ENCODE assay signal across 8 cellular contexts in the genomic region with DNA sequence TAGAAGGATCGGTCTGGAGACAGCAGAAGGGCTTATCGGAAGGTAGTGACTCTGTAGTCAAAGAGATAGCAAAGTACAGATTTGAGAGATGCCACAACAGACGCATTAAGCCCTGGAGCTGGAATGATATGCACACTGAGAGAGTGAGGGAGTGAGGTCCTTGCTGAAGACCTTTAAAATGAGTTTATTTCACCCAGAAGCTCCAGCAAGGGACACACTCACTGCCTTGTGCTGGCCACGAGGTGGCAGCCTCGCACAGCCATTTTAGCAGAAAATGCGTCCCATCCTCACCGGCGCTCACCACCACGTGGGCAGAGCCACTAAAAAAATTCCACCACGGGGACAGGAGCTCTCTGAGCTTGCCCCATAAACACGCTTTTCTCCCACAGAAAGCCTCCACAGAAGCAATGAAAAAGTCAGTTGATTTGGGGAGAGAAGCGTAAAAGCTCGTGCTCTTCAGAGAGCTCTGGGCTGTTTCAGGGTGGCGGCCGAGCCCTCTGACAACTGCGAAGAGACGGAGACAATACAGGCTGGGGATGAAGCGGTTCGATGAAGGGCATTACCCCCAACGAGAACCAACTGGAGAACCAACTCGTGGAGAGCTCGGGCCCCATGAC.
A peak's percentile ranks its signal among the peaks of the same experiment; 100 is the strongest.
DNase-seq lines count a peak whose midpoint lies in the region; ATAC-seq and TF ChIP-seq lines count a peak whose summit lies in the region.

No MANE protein-coding gene starts in this region.

- peak; percentile 51 for ATAC-seq in GM21717 (IDR thresholded peaks at IDR 0.05; ENCODE audit: unreplicated experiment)
- peak; percentile 51 to 65 for ATAC-seq in lower lobe of right lung

- peak; percentile 69 to 97 (median 92) for TF ChIP-seq CTCF in dorsolateral prefrontal cortex (IDR thresholded peaks at IDR 0.05 in 54 of 56, conservative IDR thresholded peaks at IDR 0.05 in 2 of 56; ENCODE audit: low read depth in 1 of 56, partially characterized antibody in 56 of 56)
- TF ChIP-seq CTCF in lower lobe of right lung (IDR thresholded peaks at IDR 0.05), result peak; percentile 80

- H3K27me3 ChIP-seq in BLaER1 (no peaks in the 10 kb centered on the region), dorsolateral prefrontal cortex (no peaks in the 10 kb centered on the region), lower lobe of right lung (ENCODE audit: low read depth) (no peaks in the 10 kb centered on the region)

- H3K4me1 ChIP-seq in BLaER1 (peaks cover 85% of the 10 kb centered on the region), lower lobe of right lung (peaks cover 88% of the 10 kb centered on the region)

- peaks cover 86% of the 10 kb centered on the region for H3K4me1 Mint-ChIP-seq in activated CD4-positive, alpha-beta memory T cell treated with anti-CD3 and anti-CD28 coated beads, Interleukin-2, amount 10 ng/mL, durations not matched to agents 7 days and 5 days

- H3K27me3 Mint-ChIP-seq in activated CD4-positive, alpha-beta memory T cell treated with anti-CD3 and anti-CD28 coated beads, Interleukin-2, amount 10 ng/mL, durations not matched to agents 7 days and 5 days, result no peaks in the 10 kb centered on the region

- DNase-seq in NCI-H2227 (lab: John Stamatoyannopoulos, UW; ENCODE audit: unreplicated experiment) (peak; percentile 74), dorsolateral prefrontal cortex (peak; percentile 64 to 87 (median 80)), lower lobe of right lung (peak; percentile 82), NCI-H187 (lab: John Stamatoyannopoulos, UW) (no peak)
- DNase-seq in activated CD4-positive, alpha-beta memory T cell treated with anti-CD3 and anti-CD28 coated beads, Interleukin-2, amount 10 ng/mL, durations not matched to agents 7 days and 5 days, result peak; percentile 76
- DNase-seq in stimulated activated CD8-positive, alpha-beta memory T cell treated with anti-CD3 and anti-CD28 coated beads, Interleukin-12 subunit alpha, Interleukin-12 subunit beta, amount 100 ng/mL, for 4 hours (ENCODE audit: low read depth), result peak; percentile 60

- peak overlapping the region; percentile 74 for H3K27ac Mint-ChIP-seq in activated CD4-positive, alpha-beta memory T cell treated with anti-CD3 and anti-CD28 coated beads, Interleukin-2, amount 10 ng/mL, durations not matched to agents 7 days and 5 days

- H3K9ac ChIP-seq in BLaER1, result no peak overlapping the region

- H3K9me3 Mint-ChIP-seq in activated CD4-positive, alpha-beta memory T cell treated with anti-CD3 and anti-CD28 coated beads, Interleukin-2, amount 10 ng/mL, durations not matched to agents 7 days and 5 days, result no peaks in the 10 kb centered on the region

- H3K9me3 ChIP-seq in BLaER1 (no peaks in the 10 kb centered on the region), lower lobe of right lung (no peaks in the 10 kb centered on the region)

- no peak overlapping the region for H3K4me3 Mint-ChIP-seq in activated CD4-positive, alpha-beta memory T cell treated with anti-CD3 and anti-CD28 coated beads, Interleukin-2, amount 10 ng/mL, durations not matched to agents 7 days and 5 days

- peaks cover 85% of the 10 kb centered on the region for H3K36me3 Mint-ChIP-seq in activated CD4-positive, alpha-beta memory T cell treated with anti-CD3 and anti-CD28 coated beads, Interleukin-2, amount 10 ng/mL, durations not matched to agents 7 days and 5 days (ENCODE audit: low read depth)

- peaks cover 85% of the 10 kb centered on the region for H4K20me1 ChIP-seq in BLaER1

- no peak overlapping the region for H3K4me3 ChIP-seq in BLaER1
- peak overlapping the region in 2 of 59 donors; percentile 23 to 33 for H3K4me3 ChIP-seq in dorsolateral prefrontal cortex
- H3K4me3 ChIP-seq in lower lobe of right lung, result no peak overlapping the region

- POLR2A ChIA-PET in activated CD4-positive, alpha-beta memory T cell treated with anti-CD3 and anti-CD28 coated beads, Interleukin-2, amount 10 ng/mL, durations not matched to agents 7 days and 5 days (lab: Charles Lee), result interaction anchor here (0.6 to 6.1 kb wide), 19 partner anchors 9 to 526 kb away, joined by 3 to 60 read pairs (median 6); no protein-coding TSS in a partner anchor

- intact Hi-C loops in dorsolateral prefrontal cortex (cut with DNase I) (loop anchor here (1.0 to 10.0 kb wide), 8 partner anchors 28 to 618 kb away; no protein-coding TSS in a partner anchor), lower lobe of right lung (cut with DNase I) (no loop called here)

- peak overlapping the region; percentile 74 for H3K4me2 ChIP-seq in BLaER1

- peaks cover 13% of the 10 kb centered on the region for H3K36me3 ChIP-seq in BLaER1
- H3K36me3 ChIP-seq in lower lobe of right lung, result peaks cover 57% of the 10 kb centered on the region

- H3K27ac ChIP-seq in BLaER1 (no peak overlapping the region), dorsolateral prefrontal cortex (peak overlapping the region in 55 of 59 donors; percentile 12 to 95 (median 76)), lower lobe of right lung (peak overlapping the region; percentile 48)

- CTCF ChIA-PET in activated CD4-positive, alpha-beta memory T cell treated with anti-CD3 and anti-CD28 coated beads, Interleukin-2, amount 10 ng/mL, durations not matched to agents 7 days and 5 days (lab: Charles Lee), result interaction anchor here (0.6 to 5.8 kb wide), 54 partner anchors 8 to 615 kb away, joined by 3 to 66 read pairs (median 6); no protein-coding TSS in a partner anchor

Comparison
In these comparisons a context has a peak if more than half of its experiments do, and no peak if none do; other contexts are left out.
1. DNase-seq: peak in NCI-H2227 (single experiment), activated CD4-positive, alpha-beta memory T cell treated with anti-CD3 and anti-CD28 coated beads, Interleukin-2, amount 10 ng/mL, durations not matched to agents 7 days and 5 days (single experiment), dorsolateral prefrontal cortex (10 of 10), lower lobe of right lung (single experiment) and stimulated activated CD8-positive, alpha-beta memory T cell treated with anti-CD3 and anti-CD28 coated beads, Interleukin-12 subunit alpha, Interleukin-12 subunit beta, amount 100 ng/mL, for 4 hours (single experiment); none in NCI-H187 (0 of 2).